ENCODE assay signal across 8 cellular contexts in genomic region chrX:71098302-71098701, GRCh38. TPM values are rescaled to one million over a fixed set of nuclear protein-coding genes. Genes with fewer than 3 reads are reported as not detected.
DNase-seq lines count a peak whose midpoint lies in the region; ATAC-seq and TF ChIP-seq lines count a peak whose summit lies in the region.

No MANE protein-coding gene starts in this region.

- no peaks in the 10 kb centered on the region for H3K4me1 ChIP-seq in lung (ENCODE audit: control insufficient read depth in 2 of 2, insufficient read depth in 2 of 2, low read length in 2 of 2)

- DNase-seq in NCI-H1105 treated with DMSO at 0.1 percent for 48 hours (lab: John Stamatoyannopoulos, UW) = peak; percentile 3
- no peak for DNase-seq in NCI-H1105 (lab: John Stamatoyannopoulos, UW)
- peak; percentile 66 to 79 for DNase-seq in Kasumi-1 (lab: John Stamatoyannopoulos, UW)
- DNase-seq in activated CD4-positive, CD25-positive, alpha-beta regulatory T cell treated with anti-CD3 and anti-CD28 coated beads, Interleukin-2, amount 50 U/mL, for 16 hours (ENCODE audit: low read depth, low spot score) = peak; percentile 69
- DNase-seq in cerebellar cortex (ENCODE audit: low spot score) = peak; percentile 16
- DNase-seq in lung (ENCODE audit: low spot score) = peak; percentile 44
- DNase-seq in stimulated activated CD8-positive, alpha-beta memory T cell treated with anti-CD3 and anti-CD28 coated beads, Interleukin-4, amount 100 ng/mL, for 48 hours = peak; percentile 75

- H3K36me3 ChIP-seq in lung (ENCODE audit: control insufficient read depth in 2 of 2, insufficient read depth in 2 of 2, low read length in 2 of 2) = no peaks in the 10 kb centered on the region

- peaks cover 0 to 2% of the 10 kb centered on the region in 2 donors for H3K9me3 ChIP-seq in lung (ENCODE audit: control insufficient read depth in 2 of 2, insufficient read depth in 1 of 2, low read length in 1 of 2)

- H3K27me3 ChIP-seq in lung (ENCODE audit: control insufficient read depth, insufficient read depth) = no peaks in the 10 kb centered on the region

- H3K27ac ChIP-seq in lung (ENCODE audit: low read depth in 1 of 2, low read length in 1 of 2) = no peak overlapping the region

- H3K4me3 ChIP-seq in lung = no peak overlapping the region

- WGBS in lung, 2 donors = 13 to 23% methylated on average over 2 of the region's 2 CpGs

- peak; percentile 51 for TF ChIP-seq CTCF in lung (IDR thresholded peaks at IDR 0.05; ENCODE audit: control extremely low read depth, extremely low read depth)

- ATAC-seq in lung (ENCODE audit: insufficient read depth, low FRiP score) (no peak), GM21528 (IDR thresholded peaks at IDR 0.05; ENCODE audit: low FRiP score, unreplicated experiment) (no peak)

RNA-seq across cellular contexts. Expression of gene FOXO4, which starts 2.7 kb away (rescaled TPM):
- total RNA-seq in lung = 10 to 100 TPM; 13.9 to 16.3 TPM
- polyA plus RNA-seq in lung = 10 to 100 TPM in 1 of 2 donors, 1 to 10 TPM in 1; 9.4 to 10.8 TPM

RNA-seq across cellular contexts. Expression of gene CXorf65, which starts 8.2 kb away (rescaled TPM):
- total RNA-seq in lung = not detected
- polyA plus RNA-seq in lung = 1 to 10 TPM in 1 of 2 donors, under 1 TPM in 1; 0.95 to 2.6 TPM

RNA-seq across cellular contexts. Expression of gene IL2RG, which starts 13.1 kb away (rescaled TPM):
- total RNA-seq in lung = 10 to 100 TPM; 14.0 to 25.8 TPM
- 100 to 1,000 TPM in 1 of 2 donors, 10 to 100 TPM in 1; 13.5 to 136 TPM for polyA plus RNA-seq in lung

RNA-seq across cellular contexts. Expression of gene MED12, which starts 20.1 kb away (rescaled TPM):
- 10 to 100 TPM; 36.1 to 41.1 TPM for total RNA-seq in lung
- polyA plus RNA-seq in lung = 10 to 100 TPM; 10.3 to 13.8 TPM

RNA-seq across cellular contexts. Expression of gene SNX12, which starts 30.2 kb away (rescaled TPM):
- total RNA-seq in lung = 10 to 100 TPM; 42.0 to 67.7 TPM
- 10 to 100 TPM; 22.7 to 35.1 TPM for polyA plus RNA-seq in lung
